Comparison of ENCODE assay signal across 24 cellular contexts in the genomic region with DNA sequence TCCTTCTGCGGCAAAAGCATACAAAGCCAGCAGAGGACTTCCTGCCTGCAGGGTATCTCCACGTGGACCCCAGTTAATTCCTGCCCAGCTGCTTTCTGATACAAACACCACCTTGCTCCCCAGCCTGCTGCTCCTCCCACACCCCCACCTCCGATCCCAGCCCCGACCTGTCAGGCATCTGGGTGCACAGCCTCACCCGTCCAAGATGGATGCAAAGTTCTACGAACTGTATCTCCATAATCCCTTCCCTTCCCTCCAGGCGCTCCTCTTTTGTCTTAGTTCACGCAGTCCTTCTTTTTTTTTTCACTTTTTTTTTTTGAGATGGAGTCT. TPM values are rescaled to one million over a fixed set of nuclear protein-coding genes. Genes with fewer than 3 reads are reported as not detected.
"Had no signal": no experiment of that assay in that cellular context is flagged by ENCODE, and none has a peak within 500 bp of the region (broad histone marks: within the 10 kb centered on the region; RNA-seq: fewer than 3 reads in every experiment).

No MANE protein-coding gene starts in this region.

- H3K9ac ChIP-seq: parathyroid adenoma had no signal

- ATAC-seq: left lobe of liver, SK-N-SH treated with all-trans-retinoic acid at 6 μM for 48 hours, T-cell had no signal

- H3K27ac ChIP-seq: coronary artery, parathyroid adenoma, spleen, tibial artery had no signal

- H3K27me3 Mint-ChIP-seq: T-cell had no signal

- H3K4me3 ChIP-seq: coronary artery, lung, spleen, tibial artery had no signal

- H3K4me3 Mint-ChIP-seq: T-cell had no signal

- H3K27me3 ChIP-seq: spleen had no signal

- H2AFZ ChIP-seq: parathyroid adenoma had no signal

- H3K9me3 ChIP-seq: spleen, tibial artery had no signal

- H3K4me1 ChIP-seq: parathyroid adenoma, spleen, tibial artery had no signal

- H3K9me3 Mint-ChIP-seq: activated T-helper 2 cell treated with anti-CD3 and anti-CD28 coated beads, Interferon-gamma antibody, Interleukin-2, Interleukin-4, amounts not matched to agents 10 μg/mL and 5 μg/mL and 100 μg/mL, durations not matched to agents 14 hours and 24 hours and 36 hours; T-cell had no signal

- H3K36me3 ChIP-seq: tibial artery had no signal

- H3K27ac Mint-ChIP-seq: activated T-helper 2 cell treated with anti-CD3 and anti-CD28 coated beads, Interferon-gamma antibody, Interleukin-2, Interleukin-4, amounts not matched to agents 10 μg/mL and 5 μg/mL and 100 μg/mL, durations not matched to agents 14 hours and 24 hours and 36 hours had no signal

- DNase-seq: activated CD4-positive, alpha-beta T cell treated with anti-CD3 and anti-CD28 coated beads for 48 hours; activated CD4-positive, CD25-positive, alpha-beta regulatory T cell; activated naive CD4-positive, alpha-beta T cell treated with anti-CD3 and anti-CD28 coated beads, Interleukin-2, amount 50 U/mL, for 16 hours; activated T-cell treated with anti-CD3 and anti-CD28 coated beads for 4 hours; aorta; erythroblast; foreskin melanocyte; hypothalamus; midbrain; spleen; stimulated activated CD8-positive, alpha-beta memory T cell treated with anti-CD3 and anti-CD28 coated beads, Interleukin-4, amount 100 ng/mL, for 48 hours; stimulated activated naive CD4-positive, alpha-beta T cell; T-cell had no signal

- H3K79me2 ChIP-seq: parathyroid adenoma had no signal

- FAIRE-seq: keratinocyte, urothelium cell line had no signal

RNA-seq across cellular contexts. Expression of gene FOXJ1, which starts 15.6 kb away (rescaled TPM):
- total RNA-seq: aorta, myocyte, subcutaneous adipose tissue had no signal
- polyA plus RNA-seq: aorta had no signal
